ENCODE assay signal across 8 cellular contexts in the genomic region with DNA sequence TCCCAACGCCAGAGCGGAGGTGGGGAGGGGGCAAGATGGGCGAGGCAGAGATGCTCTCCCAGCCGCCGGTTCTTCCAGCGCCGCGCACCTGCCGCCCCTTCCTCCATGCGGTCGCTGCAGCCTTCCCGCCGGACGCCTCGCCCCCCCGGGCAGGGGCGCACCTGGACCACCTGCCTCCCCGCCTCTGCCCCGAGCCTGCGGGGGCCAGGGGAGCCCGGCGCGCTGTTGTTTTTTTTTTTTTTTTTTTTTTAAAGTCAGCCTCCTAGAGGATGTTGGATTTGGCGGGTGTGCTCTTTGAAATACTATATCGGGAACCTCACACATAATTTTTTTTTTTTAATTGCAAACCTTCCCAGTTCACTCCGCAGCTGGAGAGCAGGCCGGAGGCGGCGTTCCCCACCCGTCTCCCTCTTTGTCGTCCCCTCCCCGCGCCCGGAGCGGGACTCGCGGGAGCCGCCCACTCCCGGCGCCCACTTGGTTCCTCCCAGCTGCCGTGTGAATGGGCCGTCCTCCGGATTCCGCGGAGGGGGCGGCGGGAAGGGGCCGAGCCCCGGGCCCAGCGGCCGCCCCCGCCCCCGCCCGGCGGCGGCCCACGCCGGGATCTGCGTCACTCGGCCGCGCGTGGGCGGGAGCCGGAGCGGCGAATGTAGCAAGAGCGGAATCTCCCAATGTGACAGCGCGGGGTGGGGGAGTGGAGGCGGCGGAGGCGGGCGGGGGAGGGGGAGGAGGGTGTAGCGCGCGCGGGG. TPM values are rescaled to one million over a fixed set of nuclear protein-coding genes. Genes with fewer than 3 reads are reported as not detected.
DNase-seq lines count a peak whose midpoint lies in the region; ATAC-seq and TF ChIP-seq lines count a peak whose summit lies in the region.

No MANE protein-coding gene starts in this region.

- H3K9me3 ChIP-seq in DND-41 (ENCODE audit: insufficient read depth, low read length, severe bottlenecking) (no peaks in the 10 kb centered on the region), KOPT-K1 (ENCODE audit: insufficient read depth, low read length, poor library complexity, severe bottlenecking) (no peaks in the 10 kb centered on the region), neural progenitor cell (ENCODE audit: low read depth) (no peaks in the 10 kb centered on the region), stomach (no peaks in the 10 kb centered on the region)

- DNase-seq in DND-41, result peak; percentile 84
- peak; percentile 79 for DNase-seq in RPMI8226
- peak; percentile 95 for DNase-seq in activated effector memory CD4-positive, alpha-beta T cell treated with anti-CD3 and anti-CD28 coated beads, Interleukin-2, amount 50 U/mL, for 16 hours
- DNase-seq in fibroblast of villous mesenchyme (ENCODE audit: low read depth), result peak; percentile 88
- peak; percentile 85 for DNase-seq in neural progenitor cell (ENCODE audit: low spot score)
- peak; percentile 86 for DNase-seq in stomach

- peaks cover 32% of the 10 kb centered on the region for H3K4me1 Mint-ChIP-seq in neural progenitor cell

- H3K27me3 Mint-ChIP-seq in neural progenitor cell (ENCODE audit: insufficient read depth, low read depth), result peaks cover 2% of the 10 kb centered on the region

- TF ChIP-seq POLR2A in stomach (IDR thresholded peaks at IDR 0.05), result no peak

- TF ChIP-seq CTCF in DND-41 (IDR thresholded peaks at IDR 0.05; ENCODE audit: borderline replicate concordance, extremely low read depth, low read length, poor library complexity, severe bottlenecking) (no peak), fibroblast of villous mesenchyme (IDR thresholded peaks at IDR 0.05; ENCODE audit: insufficient read depth, low read depth, low read length) (no peak), neural progenitor cell (IDR thresholded peaks at IDR 0.05) (no peak), stomach (IDR thresholded peaks at IDR 0.05) (no peak)

- H3K36me3 ChIP-seq in DND-41 (ENCODE audit: insufficient read depth, low read length) (no peaks in the 10 kb centered on the region; the same call in 1 of the 2 replicates), KOPT-K1 (ENCODE audit: insufficient read depth, low read length) (no peaks in the 10 kb centered on the region), neural progenitor cell (no peaks in the 10 kb centered on the region), stomach (no peaks in the 10 kb centered on the region)

- H3K27ac ChIP-seq in DND-41 (ENCODE audit: low read length), result peak overlapping the region; percentile 58
- peak overlapping the region; percentile 61 for H3K27ac ChIP-seq in KOPT-K1 (ENCODE audit: low read depth, low read length, poor library complexity, severe bottlenecking)
- no peak overlapping the region for H3K27ac ChIP-seq in neural progenitor cell
- H3K27ac ChIP-seq in stomach, result peak overlapping the region; percentile 90 to 95 (median 93)

- H3K79me2 ChIP-seq in DND-41 (ENCODE audit: insufficient read depth, low read length), result peaks cover 40% of the 10 kb centered on the region
- peaks cover 43% of the 10 kb centered on the region for H3K79me2 ChIP-seq in neural progenitor cell (ENCODE audit: low read depth)

- peak overlapping the region; percentile 67 for H3K4me2 ChIP-seq in DND-41 (ENCODE audit: insufficient read depth, low read length)
- H3K4me2 ChIP-seq in neural progenitor cell, result peak overlapping the region; percentile 74

- peak overlapping the region; percentile 88 for H3K4me3 Mint-ChIP-seq in neural progenitor cell

- peak overlapping the region; percentile 17 to 55; a peak in 3 of 4 replicates for H3K4me3 ChIP-seq in DND-41 (ENCODE audit: low read depth in 1 of 2, low read length in 2 of 2)
- peak overlapping the region; percentile 83 for H3K4me3 ChIP-seq in fibroblast of villous mesenchyme (ENCODE audit: low read depth, low read length)
- peak overlapping the region; percentile 92 for H3K4me3 ChIP-seq in neural progenitor cell
- peak overlapping the region; percentile 68 to 95 (median 80) for H3K4me3 ChIP-seq in stomach

- H3K4me1 ChIP-seq in DND-41 (ENCODE audit: insufficient read depth, low read length), result peaks cover 26% of the 10 kb centered on the region
- H3K4me1 ChIP-seq in neural progenitor cell, result peaks cover 12% of the 10 kb centered on the region
- peaks cover 0 to 60% (median 30%) of the 10 kb centered on the region in 4 donors for H3K4me1 ChIP-seq in stomach

- H3K9me3 Mint-ChIP-seq in neural progenitor cell, result no peaks in the 10 kb centered on the region

- H3K9ac ChIP-seq in DND-41 (ENCODE audit: low read depth, low read length) (peak overlapping the region; percentile 57), neural progenitor cell (no peak overlapping the region)

- no peak for TF ChIP-seq EP300 in stomach (IDR thresholded peaks at IDR 0.05)

- peaks cover 12% of the 10 kb centered on the region for H3F3A ChIP-seq in neural progenitor cell (ENCODE audit: low read depth)

- ATAC-seq in DND-41 (ENCODE audit: insufficient read depth, low read depth) (peak; percentile 80), GM21737 (IDR thresholded peaks at IDR 0.05; ENCODE audit: unreplicated experiment) (peak; percentile 64)

- no peaks in the 10 kb centered on the region for H3K36me3 Mint-ChIP-seq in neural progenitor cell

- intact Hi-C loops in stomach (cut with DNase I; ENCODE audit: low total_unique reads), result no loop called here

- H3K27me3 ChIP-seq in DND-41 (ENCODE audit: insufficient read depth, low read length, poor library complexity), result no peaks in the 10 kb centered on the region
- peaks cover 18% of the 10 kb centered on the region for H3K27me3 ChIP-seq in neural progenitor cell
- no peaks in the 10 kb centered on the region for H3K27me3 ChIP-seq in stomach

- peak overlapping the region; percentile 53 for H3K27ac Mint-ChIP-seq in neural progenitor cell

- peaks cover 5% of the 10 kb centered on the region; the same call in 1 of the 2 replicates for H4K20me1 ChIP-seq in DND-41 (ENCODE audit: insufficient read depth, low read length)
- H4K20me1 ChIP-seq in neural progenitor cell (ENCODE audit: low read depth), result peaks cover 16% of the 10 kb centered on the region

- H2AFZ ChIP-seq in DND-41 (ENCODE audit: low read depth, low read length) (peak overlapping the region; percentile 66), neural progenitor cell (replicated peaks) (peak overlapping the region; percentile 70)

- WGBS in stomach, 5 donors, result 1% methylated on average over 36 to 77 of the region's 78 CpGs

RNA-seq across cellular contexts. Expression of a gene that starts 0.4 kb away (rescaled TPM):
- total RNA-seq in fibroblast of villous mesenchyme (32.2 and 54.8 TPM in 2 replicates), neural progenitor cell (ENCODE audit: low replicate concordance) (47.6 and 71.5 TPM in 2 replicates), stomach (100 to 1,000 TPM in 2 of 5 donors, 10 to 100 TPM in 3; 29.3 to 121 (median 61.6) TPM)
- 10 to 100 TPM; 14.2 to 24.0 (median 18.4) TPM for polyA plus RNA-seq in stomach

Comparison
In these comparisons a context has a peak if more than half of its experiments do, and no peak if none do; other contexts are left out.
1. H3K4me3 ChIP-seq: peak in every context shown above with its lines; median percentile 92 in neural progenitor cell; 83 in fibroblast of villous mesenchyme; 80 in stomach; 36 in DND-41.